ENCODE assay signal across 17 cellular contexts in the genomic region with DNA sequence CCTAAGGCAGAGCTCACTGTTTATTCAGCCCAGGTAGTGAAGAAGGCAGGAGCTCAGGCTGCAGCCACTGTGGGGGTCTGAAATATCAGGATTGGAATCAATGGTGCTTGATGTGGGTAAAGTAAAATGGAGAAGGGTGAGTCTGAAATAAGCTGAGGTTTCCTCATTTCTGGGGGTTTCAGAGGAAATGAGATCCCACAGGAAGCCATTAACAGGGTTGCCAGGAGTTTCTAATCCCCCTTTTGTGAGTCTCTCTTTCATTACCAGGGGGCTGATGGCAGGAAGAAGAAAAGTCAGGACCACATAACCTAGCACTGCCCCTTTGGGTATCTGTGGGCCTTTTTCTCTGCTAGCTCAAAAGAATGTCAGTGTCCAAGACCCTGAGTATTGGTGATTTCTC. TPM values are rescaled to one million over a fixed set of nuclear protein-coding genes. Genes with fewer than 3 reads are reported as not detected.
A peak's percentile ranks its signal among the peaks of the same experiment; 100 is the strongest.
DNase-seq lines count a peak whose midpoint lies in the region; ATAC-seq and TF ChIP-seq lines count a peak whose summit lies in the region.
"Had no signal": no experiment of that assay in that cellular context is flagged by ENCODE, and none has a peak within 500 bp of the region (broad histone marks: within the 10 kb centered on the region; RNA-seq: fewer than 3 reads in every experiment).

No MANE protein-coding gene starts in this region.

- H3K4me1 Mint-ChIP-seq in IgD-negative memory B cell, result peaks cover 55 to 66% (median 63%) of the 10 kb centered on the region in 3 donors
- peaks cover 39% of the 10 kb centered on the region for H3K4me1 Mint-ChIP-seq in endodermal cell

- H3K4me2 ChIP-seq in BLaER1, result peak overlapping the region; percentile 69
- H3K4me2 ChIP-seq: KMS-11 had no signal

- H3K27me3 Mint-ChIP-seq in IgD-negative memory B cell (no peaks in the 10 kb centered on the region), endodermal cell (ENCODE audit: insufficient read depth) (no peaks in the 10 kb centered on the region)

- peak; percentile 21 for ATAC-seq in GM19351 (IDR thresholded peaks at IDR 0.05; ENCODE audit: unreplicated experiment)
- ATAC-seq: activated T-cell treated with anti-CD3 and anti-CD28 coated beads, Interleukin-2, amount 50 U/mL, for 72 hours; foreskin keratinocyte had no signal

- no peak for DNase-seq in endodermal cell
- no peak for DNase-seq in SKM-1 (lab: John Stamatoyannopoulos, UW; ENCODE audit: unreplicated experiment)
- no peak for DNase-seq in NK-92 (lab: John Stamatoyannopoulos, UW; ENCODE audit: unreplicated experiment)
- no peak for DNase-seq in testis
- DNase-seq in foreskin fibroblast, result no peak
- DNase-seq: activated CD4-positive, CD25-positive, alpha-beta regulatory T cell treated with anti-CD3 and anti-CD28 coated beads, Interleukin-2, amount 50 U/mL, for 72 hours; activated T-cell treated with anti-CD3 and anti-CD28 coated beads, Interleukin-2, amount 50 U/mL, for 72 hours; AML-193; effector memory CD4-positive, alpha-beta T cell; foreskin keratinocyte; immature natural killer cell; NCI-H187 had no signal

- H3K36me3 Mint-ChIP-seq in IgD-negative memory B cell, result peaks cover 3% of the 10 kb centered on the region
- H3K36me3 Mint-ChIP-seq in endodermal cell (ENCODE audit: low read depth), result no peaks in the 10 kb centered on the region
- H3K36me3 Mint-ChIP-seq: immature natural killer cell had no signal

- H3K4me1 ChIP-seq in BLaER1, result peaks cover 49% of the 10 kb centered on the region
- H3K4me1 ChIP-seq in endodermal cell (ENCODE audit: control insufficient read depth, insufficient read depth, low read length), result peaks cover 15% of the 10 kb centered on the region
- no peaks in the 10 kb centered on the region for H3K4me1 ChIP-seq in testis
- H3K4me1 ChIP-seq: foreskin keratinocyte had no signal

- TF ChIP-seq CTCF in endodermal cell (conservative IDR thresholded peaks at IDR 0.05), result no peak
- no peak for TF ChIP-seq CTCF in testis (IDR thresholded peaks at IDR 0.05)
- no peak for TF ChIP-seq CTCF in foreskin fibroblast (IDR thresholded peaks at IDR 0.05; ENCODE audit: low read depth, low read length)

- no peaks in the 10 kb centered on the region for H3K9me3 Mint-ChIP-seq in IgD-negative memory B cell
- H3K9me3 Mint-ChIP-seq in endodermal cell, result peaks cover 3% of the 10 kb centered on the region
- H3K9me3 Mint-ChIP-seq: activated T-cell treated with anti-CD3 and anti-CD28 coated beads, Interleukin-2, amount 50 U/mL, for 72 hours; immature natural killer cell had no signal

- no peaks in the 10 kb centered on the region for H4K20me1 ChIP-seq in BLaER1

- no peak for TF ChIP-seq POLR2A in testis (IDR thresholded peaks at IDR 0.05)

- intact Hi-C loops in testis (cut with DNase I; ENCODE audit: low total_unique reads), result no loop called here

- H3K27ac ChIP-seq in BLaER1 (peak overlapping the region; percentile 62), endodermal cell (ENCODE audit: low read depth, low read length) (no peak overlapping the region), testis (no peak overlapping the region)
- H3K27ac ChIP-seq: foreskin keratinocyte, KMS-11, SK-N-MC had no signal

- H3K9ac ChIP-seq in BLaER1, result peak overlapping the region; percentile 32; the same call in 1 of the 2 replicates
- H3K9ac ChIP-seq in endodermal cell (ENCODE audit: extremely low read depth, low read length, poor library complexity, severe bottlenecking), result no peak overlapping the region
- H3K9ac ChIP-seq: KMS-11 had no signal

- H3K36me3 ChIP-seq in BLaER1 (no peaks in the 10 kb centered on the region), endodermal cell (ENCODE audit: control insufficient read depth, insufficient read depth, low read length) (no peaks in the 10 kb centered on the region), testis (ENCODE audit: low read depth, missing control alignments) (no peaks in the 10 kb centered on the region)

- peak overlapping the region in 2 of 3 donors; percentile 76 to 95 for H3K27ac Mint-ChIP-seq in IgD-negative memory B cell
- peak overlapping the region; percentile 76 for H3K27ac Mint-ChIP-seq in endodermal cell
- H3K27ac Mint-ChIP-seq: activated T-cell treated with anti-CD3 and anti-CD28 coated beads, Interleukin-2, amount 50 U/mL, for 72 hours had no signal

- H3K4me3 ChIP-seq in BLaER1 (0 out of 2 replicates have a peak overlapping the region, but pooled peaks have one; percentile 5), endodermal cell (ENCODE audit: low read length) (no peak overlapping the region), testis (no peak overlapping the region), foreskin fibroblast (ENCODE audit: low read depth in 1 of 2, low read length in 2 of 2) (no peak overlapping the region)
- H3K4me3 ChIP-seq: SK-N-MC had no signal

- H3K27me3 ChIP-seq in BLaER1 (no peaks in the 10 kb centered on the region), endodermal cell (ENCODE audit: control insufficient read depth, insufficient read depth, low read length, poor library complexity, severe bottlenecking) (no peaks in the 10 kb centered on the region), testis (no peaks in the 10 kb centered on the region)
- H3K27me3 ChIP-seq: foreskin keratinocyte had no signal

- H3K9me3 ChIP-seq in BLaER1 (no peaks in the 10 kb centered on the region), endodermal cell (ENCODE audit: control insufficient read depth, low read length) (no peaks in the 10 kb centered on the region), testis (no peaks in the 10 kb centered on the region)

- H3K4me3 Mint-ChIP-seq in IgD-negative memory B cell, result peak overlapping the region in 3 of 4 donors; percentile 1 to 88 (median 54)
- no peak overlapping the region for H3K4me3 Mint-ChIP-seq in endodermal cell

RNA-seq across cellular contexts. Expression of gene LBH, which starts 55.9 kb away (rescaled TPM):
- polyA plus RNA-seq in IgD-negative memory B cell (163 TPM), testis (ENCODE audit: insufficient read depth, low read depth, low replicate concordance) (25.7 TPM)
- total RNA-seq in endodermal cell (10 to 100 TPM; 48.0 to 50.0 TPM), testis (10 to 100 TPM; 23.9 to 32.1 TPM)
- polyA plus RNA-seq in endodermal cell (2013, experiment 1 of 2), result 23.7 TPM
- 26.7 TPM for polyA plus RNA-seq in endodermal cell (2013, experiment 2 of 2)
